Comparison of ENCODE assay signal across 8 cellular contexts in genomic region chrX:101390664-101391525, GRCh38. TPM values are rescaled to one million over a fixed set of nuclear protein-coding genes. Genes with fewer than 3 reads are reported as not detected.
DNase-seq lines count a peak whose midpoint lies in the region; ATAC-seq and TF ChIP-seq lines count a peak whose summit lies in the region.

TSS of gene RPL36A (plus strand) at chrX:101391011. CDS start at chrX:101391044, 33 bp downstream.

- H3K4me2 ChIP-seq in MM.1S (ENCODE audit: low read depth, low read length) = peak within 1 kb of the TSS; percentile 81

- peaks cover 7% of the 10 kb centered on the region; the same call in 1 of the 2 replicates for H3K4me1 ChIP-seq in MM.1S (ENCODE audit: low read length)
- H3K4me1 ChIP-seq in gastroesophageal sphincter = peaks cover 0 to 3% (median 0%) of the 10 kb centered on the region in 3 donors

- H3K27ac ChIP-seq in MM.1S (ENCODE audit: low read length) = peak within 1 kb of the TSS; percentile 50; the same call in 1 of the 2 replicates
- peak within 1 kb of the TSS; percentile 78 to 91 (median 80) for H3K27ac ChIP-seq in gastroesophageal sphincter

- H3K9ac ChIP-seq in MM.1S (ENCODE audit: low read length) = peak within 1 kb of the TSS; percentile 87

- H3K36me3 ChIP-seq in MM.1S (replicated peaks; ENCODE audit: insufficient read depth, low read length) = peaks cover 4% of the 10 kb centered on the region; the same call in 1 of the 2 replicates
- H3K36me3 ChIP-seq in gastroesophageal sphincter = peaks cover 0 to 10% of the 10 kb centered on the region in 2 donors

- peaks cover 9% of the 10 kb centered on the region for H3F3A ChIP-seq in MM.1S (ENCODE audit: insufficient read depth, low read length)

- ATAC-seq in gastroesophageal sphincter = peak; percentile 96

- H3K9me3 ChIP-seq in MM.1S (replicated peaks; ENCODE audit: insufficient read depth, low read length) (no peaks in the 10 kb centered on the region), gastroesophageal sphincter (no peaks in the 10 kb centered on the region)

- no peaks in the 10 kb centered on the region for H3K9me2 ChIP-seq in MM.1S (replicated peaks; ENCODE audit: insufficient read depth, low read length)

- H3K27me3 ChIP-seq in MM.1S (replicated peaks; ENCODE audit: insufficient read depth, low read length) = no peaks in the 10 kb centered on the region
- no peaks in the 10 kb centered on the region for H3K27me3 ChIP-seq in gastroesophageal sphincter

- TF ChIP-seq EP300 in gastroesophageal sphincter (IDR thresholded peaks at IDR 0.05) = no peak

- H4K20me1 ChIP-seq in MM.1S (ENCODE audit: insufficient read depth, low read length) = no peaks in the 10 kb centered on the region

- DNase-seq in GDM1 (lab: John Stamatoyannopoulos, UW) (peak; percentile 89), HCEC 1CT (peak; percentile 86), MM.1S (peak; percentile 92), SIG-M5 (lab: John Stamatoyannopoulos, UW) (peak; percentile 77), activated gamma-delta T cell treated with Interleukin-2 at 50 U/mL for 16 hours (peak; percentile 69), non-pigmented ciliary epithelial cell (ENCODE audit: low read depth) (peak; percentile 55), superior temporal gyrus (ENCODE audit: extremely low spot score) (peak; percentile 88)

- peak; percentile 70 to 71 for TF ChIP-seq POLR2A in gastroesophageal sphincter (IDR thresholded peaks at IDR 0.05)

- peaks cover 20% of the 10 kb centered on the region for H3K79me2 ChIP-seq in MM.1S (ENCODE audit: low read length)

- TF ChIP-seq CTCF in MM.1S (IDR thresholded peaks at IDR 0.05; ENCODE audit: low read length) = peak; percentile 65
- peak; percentile 40 to 77 (median 60) for TF ChIP-seq CTCF in gastroesophageal sphincter (IDR thresholded peaks at IDR 0.05)

- 0 to 32% methylated on average over 1 to 20 of the region's 47 CpGs for WGBS in gastroesophageal sphincter (ENCODE audit: low coverage in 1 of 2), 2 donors

- peak within 1 kb of the TSS; percentile 79 for H2AFZ ChIP-seq in MM.1S (ENCODE audit: low read length)

- H3K4me3 ChIP-seq in MM.1S (ENCODE audit: low read length) = peak within 1 kb of the TSS; percentile 72
- H3K4me3 ChIP-seq in gastroesophageal sphincter = peak within 1 kb of the TSS; percentile 54 to 92

RNA-seq across cellular contexts. Expression of gene RPL36A, which starts in this region (rescaled TPM):
- total RNA-seq in gastroesophageal sphincter = 1,000 to 10,000 TPM in 3 of 4 donors, 100 to 1,000 TPM in 1; 629 to 1,573 (median 1,208) TPM

Comparison
In these comparisons a context has a peak if more than half of its experiments do, and no peak if none do; other contexts are left out.
1. Peak in every context shown above with its lines: DNase-seq, ATAC-seq, H3K4me3 ChIP-seq and H3K27ac ChIP-seq.